Comparison of ENCODE assay signal across 16 cellular contexts in genomic region chr3:170910542-170910941, GRCh38.
"Had no signal": no experiment of that assay in that cellular context is flagged by ENCODE, and none has a peak within 500 bp of the region (broad histone marks: within the 10 kb centered on the region; RNA-seq: fewer than 3 reads in every experiment).

No MANE protein-coding gene starts in this region.

- ATAC-seq: effector memory CD8-positive, alpha-beta T cell; left ventricle myocardium superior; sciatic nerve; stimulated activated naive CD8-positive, alpha-beta T cell treated with anti-CD3 and anti-CD28 coated beads, Interleukin-15, amount 100 ng/mL, for 72 hours had no signal

- H3K4me3 Mint-ChIP-seq: activated CD4-positive, alpha-beta T cell treated with anti-CD3 and anti-CD28 coated beads, Interleukin-2, amount 10 ng/mL, durations not matched to agents 7 days and 5 days; activated naive CD8-positive, alpha-beta T cell treated with anti-CD3 and anti-CD28 coated beads, Interleukin-2, amount 10 ng/mL, durations not matched to agents 7 days and 5 days; effector memory CD8-positive, alpha-beta T cell; nephron progenitor cell; stimulated activated naive CD8-positive, alpha-beta T cell treated with anti-CD3 and anti-CD28 coated beads, Interleukin-15, amount 100 ng/mL, for 72 hours; T-helper 2 cell treated with Interferon-gamma antibody and Interleukin-4, amounts not matched to agents 5 μg/mL and 100 μg/mL, for 36 hours; type B pancreatic cell had no signal

- H3K27ac ChIP-seq: brain microvascular endothelial cell, prostate gland had no signal

- H3K9me3 ChIP-seq: prostate gland had no signal

- H3K27ac Mint-ChIP-seq: activated CD4-positive, alpha-beta T cell treated with anti-CD3 and anti-CD28 coated beads, Interleukin-2, amount 10 ng/mL, durations not matched to agents 7 days and 5 days; activated naive CD8-positive, alpha-beta T cell treated with anti-CD3 and anti-CD28 coated beads, Interleukin-2, amount 10 ng/mL, durations not matched to agents 7 days and 5 days; nephron progenitor cell; stimulated activated naive CD8-positive, alpha-beta T cell treated with anti-CD3 and anti-CD28 coated beads, Interleukin-15, amount 100 ng/mL, for 72 hours; T-helper 2 cell treated with Interferon-gamma antibody and Interleukin-4, amounts not matched to agents 5 μg/mL and 100 μg/mL, for 36 hours; type B pancreatic cell had no signal

- H3K27me3 Mint-ChIP-seq: effector memory CD8-positive, alpha-beta T cell; stimulated activated naive CD8-positive, alpha-beta T cell treated with anti-CD3 and anti-CD28 coated beads, Interleukin-15, amount 100 ng/mL, for 72 hours had no signal

- H3K9me3 Mint-ChIP-seq: activated naive CD8-positive, alpha-beta T cell treated with anti-CD3 and anti-CD28 coated beads, Interleukin-2, amount 10 ng/mL, durations not matched to agents 7 days and 5 days had no signal

- DNase-seq: activated CD4-positive, alpha-beta T cell treated with anti-CD3 and anti-CD28 coated beads, Interleukin-2, amount 10 ng/mL, durations not matched to agents 7 days and 5 days; activated CD4-positive, CD25-positive, alpha-beta regulatory T cell; activated naive CD4-positive, alpha-beta T cell; activated naive CD8-positive, alpha-beta T cell treated with anti-CD3 and anti-CD28 coated beads, Interleukin-2, amount 10 ng/mL, durations not matched to agents 7 days and 5 days; anterior cingulate cortex; brain microvascular endothelial cell; dermis blood vessel endothelial cell; effector memory CD8-positive, alpha-beta T cell; left ventricle myocardium superior; mesendoderm; nephron progenitor cell; stimulated activated naive CD8-positive, alpha-beta T cell treated with anti-CD3 and anti-CD28 coated beads, Interleukin-15, amount 100 ng/mL, for 72 hours had no signal

- H3K36me3 ChIP-seq: brain microvascular endothelial cell, prostate gland had no signal

- H3K27me3 ChIP-seq: brain microvascular endothelial cell had no signal

- H3K4me1 ChIP-seq: prostate gland had no signal

- H3K4me3 ChIP-seq: prostate gland had no signal
